Comparison of ENCODE assay signal across 19 cellular contexts in genomic region chrX:55111578-55112254, GRCh38. TPM values are rescaled to one million over a fixed set of nuclear protein-coding genes. Genes with fewer than 3 reads are reported as not detected.
DNase-seq lines count a peak whose midpoint lies in the region; ATAC-seq and TF ChIP-seq lines count a peak whose summit lies in the region.
"Had no signal": no experiment of that assay in that cellular context is flagged by ENCODE, and none has a peak within 500 bp of the region (broad histone marks: within the 10 kb centered on the region; RNA-seq: fewer than 3 reads in every experiment).

No MANE protein-coding gene starts in this region.

- peaks cover 46% of the 10 kb centered on the region for H3K9me3 Mint-ChIP-seq in endodermal cell
- no peaks in the 10 kb centered on the region for H3K9me3 Mint-ChIP-seq in activated T-cell treated with anti-CD3 and anti-CD28 coated beads, Interleukin-2, amount 50 U/mL, for 24 hours
- no peaks in the 10 kb centered on the region for H3K9me3 Mint-ChIP-seq in activated T-cell treated with anti-CD3 and anti-CD28 coated beads, Interleukin-2, amount 50 U/mL, for 72 hours
- H3K9me3 Mint-ChIP-seq: T-helper 2 cell treated with Interferon-gamma antibody and Interleukin-4, amounts not matched to agents 5 μg/mL and 100 μg/mL, for 36 hours had no signal

- no peak overlapping the region for H3K27ac ChIP-seq in endodermal cell (ENCODE audit: low read depth, low read length)
- H3K27ac ChIP-seq: BLaER1, KMS-11 had no signal

- peak overlapping the region; percentile 25 for H3K9ac ChIP-seq in endodermal cell (ENCODE audit: extremely low read depth, low read length, poor library complexity, severe bottlenecking)
- H3K9ac ChIP-seq: BLaER1, KMS-11 had no signal

- H3K27me3 Mint-ChIP-seq in endodermal cell (ENCODE audit: insufficient read depth) = no peaks in the 10 kb centered on the region
- peaks cover 12% of the 10 kb centered on the region for H3K27me3 Mint-ChIP-seq in activated T-cell treated with anti-CD3 and anti-CD28 coated beads, Interleukin-2, amount 50 U/mL, for 24 hours
- peaks cover 9% of the 10 kb centered on the region for H3K27me3 Mint-ChIP-seq in activated T-cell treated with anti-CD3 and anti-CD28 coated beads, Interleukin-2, amount 50 U/mL, for 72 hours (ENCODE audit: low read depth)
- H3K27me3 Mint-ChIP-seq: CD4-positive, alpha-beta memory T cell had no signal

- no peaks in the 10 kb centered on the region for H3K36me3 ChIP-seq in endodermal cell (ENCODE audit: control insufficient read depth, insufficient read depth, low read length)
- H3K36me3 ChIP-seq: BLaER1 had no signal

- no peak for TF ChIP-seq CTCF in endodermal cell (conservative IDR thresholded peaks at IDR 0.05)

- H3K9me3 ChIP-seq in endodermal cell (ENCODE audit: control insufficient read depth, low read length) = no peaks in the 10 kb centered on the region
- H3K9me3 ChIP-seq: BLaER1 had no signal

- peak; percentile 41 for DNase-seq in COLO668 (lab: John Stamatoyannopoulos, UW; ENCODE audit: unreplicated experiment)
- DNase-seq in DMS153 treated with DMSO at 0.1 percent for 48 hours (lab: John Stamatoyannopoulos, UW; ENCODE audit: unreplicated experiment) = peak; percentile 12
- DNase-seq in NCI-H69 (lab: John Stamatoyannopoulos, UW) = peak; percentile 80
- DNase-seq in endodermal cell = peak; percentile 49
- DNase-seq in activated T-cell treated with anti-CD3 and anti-CD28 coated beads, Interleukin-2, amount 50 U/mL, for 24 hours = no peak
- DNase-seq in activated T-cell treated with anti-CD3 and anti-CD28 coated beads, Interleukin-2, amount 50 U/mL, for 72 hours = no peak
- DNase-seq: CD4-positive, alpha-beta memory T cell; DND-41; NCI-H1436 treated with DMSO at 0.1 percent for 48 hours; NCI-H2107; NCI-H226; NCI-H524; Right ventricle myocardium superior had no signal

- no peaks in the 10 kb centered on the region for H3K4me1 ChIP-seq in endodermal cell (ENCODE audit: control insufficient read depth, insufficient read depth, low read length)
- H3K4me1 ChIP-seq: BLaER1 had no signal

- no peak overlapping the region for H3K4me3 ChIP-seq in endodermal cell (ENCODE audit: low read length)
- H3K4me3 ChIP-seq: BLaER1 had no signal

- peaks cover 12% of the 10 kb centered on the region for H3K4me1 Mint-ChIP-seq in endodermal cell
- H3K4me1 Mint-ChIP-seq in activated T-cell treated with anti-CD3 and anti-CD28 coated beads, Interleukin-2, amount 50 U/mL, for 24 hours (ENCODE audit: low read depth) = no peaks in the 10 kb centered on the region
- H3K4me1 Mint-ChIP-seq in activated T-cell treated with anti-CD3 and anti-CD28 coated beads, Interleukin-2, amount 50 U/mL, for 72 hours (ENCODE audit: low read depth) = no peaks in the 10 kb centered on the region

- no peaks in the 10 kb centered on the region for H3K36me3 Mint-ChIP-seq in endodermal cell (ENCODE audit: low read depth)
- H3K36me3 Mint-ChIP-seq in activated T-cell treated with anti-CD3 and anti-CD28 coated beads, Interleukin-2, amount 50 U/mL, for 24 hours (ENCODE audit: low read depth) = no peaks in the 10 kb centered on the region
- no peaks in the 10 kb centered on the region for H3K36me3 Mint-ChIP-seq in activated T-cell treated with anti-CD3 and anti-CD28 coated beads, Interleukin-2, amount 50 U/mL, for 72 hours (ENCODE audit: insufficient read depth in 2 of 2)
- H3K36me3 Mint-ChIP-seq: CD4-positive, alpha-beta memory T cell had no signal

- H3K4me3 Mint-ChIP-seq in endodermal cell = no peak overlapping the region
- H3K4me3 Mint-ChIP-seq in activated T-cell treated with anti-CD3 and anti-CD28 coated beads, Interleukin-2, amount 50 U/mL, for 24 hours = no peak overlapping the region
- no peak overlapping the region for H3K4me3 Mint-ChIP-seq in activated T-cell treated with anti-CD3 and anti-CD28 coated beads, Interleukin-2, amount 50 U/mL, for 72 hours
- H3K4me3 Mint-ChIP-seq: CD4-positive, alpha-beta memory T cell; T-helper 2 cell treated with Interferon-gamma antibody and Interleukin-4, amounts not matched to agents 5 μg/mL and 100 μg/mL, for 36 hours had no signal

- H3K27ac Mint-ChIP-seq in endodermal cell = peak overlapping the region; percentile 91
- no peak overlapping the region for H3K27ac Mint-ChIP-seq in activated T-cell treated with anti-CD3 and anti-CD28 coated beads, Interleukin-2, amount 50 U/mL, for 24 hours
- H3K27ac Mint-ChIP-seq in activated T-cell treated with anti-CD3 and anti-CD28 coated beads, Interleukin-2, amount 50 U/mL, for 72 hours = no peak overlapping the region
- H3K27ac Mint-ChIP-seq: CD4-positive, alpha-beta memory T cell; T-helper 2 cell treated with Interferon-gamma antibody and Interleukin-4, amounts not matched to agents 5 μg/mL and 100 μg/mL, for 36 hours had no signal

- no peaks in the 10 kb centered on the region for H3K27me3 ChIP-seq in endodermal cell (ENCODE audit: control insufficient read depth, insufficient read depth, low read length, poor library complexity, severe bottlenecking)

- no peak for ATAC-seq in GM18861 (IDR thresholded peaks at IDR 0.05; ENCODE audit: unreplicated experiment)
- no peak for ATAC-seq in activated T-cell treated with anti-CD3 and anti-CD28 coated beads, Interleukin-2, amount 50 U/mL, for 72 hours (replicated peaks in 1 of 2)

- 44 to 80% methylated on average over 2 to 7 of the region's 8 CpGs for WGBS in endodermal cell (ENCODE audit: insufficient coverage in 1 of 2, insufficient read length in 1 of 2), 2 experiments

RNA-seq across cellular contexts. Expression of gene PAGE2, which starts 22.9 kb away (rescaled TPM):
- total RNA-seq in endodermal cell = not detected
- polyA plus RNA-seq in endodermal cell (2013, experiment 1 of 2) = not detected
- not detected for polyA plus RNA-seq in endodermal cell (2013, experiment 2 of 2)
- not detected for total RNA-seq in activated T-cell treated with anti-CD3 and anti-CD28 coated beads, Interleukin-2, amount 50 U/mL, for 72 hours
- total RNA-seq: A673; CD4-positive, alpha-beta memory T cell; Right ventricle myocardium superior had no signal
- polyA plus RNA-seq: CD4-positive, alpha-beta memory T cell had no signal

RNA-seq across cellular contexts. Expression of gene PAGE2B, which starts 36.9 kb away (rescaled TPM):
- total RNA-seq in endodermal cell = not detected
- polyA plus RNA-seq in endodermal cell (2013, experiment 1 of 2) = not detected
- 0.70 TPM for polyA plus RNA-seq in endodermal cell (2013, experiment 2 of 2)
- 1 to 10 TPM in 1 of 2 donors, under 1 TPM in 1; 0.74 to 1.1 TPM for total RNA-seq in activated T-cell treated with anti-CD3 and anti-CD28 coated beads, Interleukin-2, amount 50 U/mL, for 72 hours
- total RNA-seq: A673, H4, Right ventricle myocardium superior had no signal
- polyA plus RNA-seq: CD4-positive, alpha-beta memory T cell had no signal

Comparison
In these comparisons a context has a peak if more than half of its experiments do, and no peak if none do; other contexts are left out.
1. DNase-seq: peak in COLO668 (single experiment), DMS153 treated with DMSO at 0.1 percent for 48 hours (single experiment), NCI-H69 (single experiment) and endodermal cell (single experiment); none in activated T-cell treated with anti-CD3 and anti-CD28 coated beads, Interleukin-2, amount 50 U/mL, for 24 hours (single experiment) and activated T-cell treated with anti-CD3 and anti-CD28 coated beads, Interleukin-2, amount 50 U/mL, for 72 hours (0 of 2).